Comparison of ENCODE assay signal across 15 cellular contexts in genomic region chr6:150336299-150336698, GRCh38. TPM values are rescaled to one million over a fixed set of nuclear protein-coding genes. Genes with fewer than 3 reads are reported as not detected.
DNase-seq lines count a peak whose midpoint lies in the region; ATAC-seq and TF ChIP-seq lines count a peak whose summit lies in the region.
"Had no signal": no experiment of that assay in that cellular context is flagged by ENCODE, and none has a peak within 500 bp of the region (broad histone marks: within the 10 kb centered on the region; RNA-seq: fewer than 3 reads in every experiment).

No MANE protein-coding gene starts in this region.

- H3K4me1 Mint-ChIP-seq in T-helper 17 cell, result peaks cover 4% of the 10 kb centered on the region

- no peak overlapping the region for H3K4me3 Mint-ChIP-seq in T-helper 17 cell
- H3K4me3 Mint-ChIP-seq: T-helper 1 cell treated with Interleukin-12 subunit alpha and Interleukin-12 subunit beta and Interleukin-4 antibody, amounts not matched to agents 30 μg/mL and 1 μg/mL, for 36 hours had no signal

- DNase-seq in NCI-H1694 (lab: John Stamatoyannopoulos, UW), result peak; percentile 22
- DNase-seq in NCI-H1694 treated with DMSO at 0.1 percent for 48 hours (lab: John Stamatoyannopoulos, UW), result no peak
- DNase-seq in astrocyte of the cerebellum (ENCODE audit: low read depth), result peak; percentile 53
- peak in 1 of 3 donors; percentile 34 for DNase-seq in mucosa of descending colon
- DNase-seq in ACHN, result no peak
- no peak for DNase-seq in T-helper 17 cell
- DNase-seq: activated gamma-delta T cell, MV-4-11 had no signal

- H3K9me3 ChIP-seq in mucosa of descending colon (no peaks in the 10 kb centered on the region), T-helper 17 cell (ENCODE audit: control insufficient read depth, low read length, poor library complexity, severe bottlenecking) (no peaks in the 10 kb centered on the region)
- H3K9me3 ChIP-seq: A549, tibial nerve had no signal

- in situ Hi-C loops in astrocyte of the cerebellum (cut with HindIII; ENCODE audit: low sequenced_read_pairs) (no loop called here), ACHN (cut with HindIII; ENCODE audit: low pct_ligation_motif_present, low pct_unique_long_range_greater_than_20kb, low sequenced_read_pairs) (no loop called here)

- no peaks in the 10 kb centered on the region for H3K36me3 ChIP-seq in mucosa of descending colon (ENCODE audit: low read depth)
- H3K36me3 ChIP-seq: tibial nerve had no signal

- H3K4me3 ChIP-seq in astrocyte of the cerebellum (ENCODE audit: low read depth, low read length), result no peak overlapping the region
- no peak overlapping the region for H3K4me3 ChIP-seq in mucosa of descending colon
- H3K4me3 ChIP-seq: A549, tibial nerve had no signal

- intact Hi-C loops in mucosa of descending colon (cut with DNase I, micrococcal nuclease), result loop anchor here in 1 of 2 donors (5.0 kb wide), 1 partner anchor 254 kb away; no protein-coding TSS in a partner anchor

- H3K27ac Mint-ChIP-seq in T-helper 17 cell, result no peak overlapping the region
- H3K27ac Mint-ChIP-seq: T-helper 1 cell treated with Interleukin-12 subunit alpha and Interleukin-12 subunit beta and Interleukin-4 antibody, amounts not matched to agents 30 μg/mL and 1 μg/mL, for 36 hours had no signal

- peak; percentile 62 for ATAC-seq in HG02884 (IDR thresholded peaks at IDR 0.05; ENCODE audit: unreplicated experiment)
- ATAC-seq in mucosa of descending colon, result peak; percentile 94
- ATAC-seq in T-helper 17 cell, result no peak
- no peak for ATAC-seq in GM19455 (IDR thresholded peaks at IDR 0.05; ENCODE audit: unreplicated experiment)
- ATAC-seq: A549 had no signal

- H3K27me3 Mint-ChIP-seq in T-helper 17 cell, result peaks cover 37% of the 10 kb centered on the region

- no peaks in the 10 kb centered on the region for H3K4me1 ChIP-seq in mucosa of descending colon (ENCODE audit: low read depth)
- H3K4me1 ChIP-seq: A549, tibial nerve had no signal

- no peak for TF ChIP-seq CTCF in astrocyte of the cerebellum (IDR thresholded peaks at IDR 0.05; ENCODE audit: low read depth, low read length, missing control alignments)
- TF ChIP-seq CTCF in mucosa of descending colon (IDR thresholded peaks at IDR 0.05), result no peak

- peaks cover 5% of the 10 kb centered on the region for H3K36me3 Mint-ChIP-seq in T-helper 17 cell (ENCODE audit: low read depth)

RNA-seq across cellular contexts. Expression of gene IYD, which starts 32.5 kb away (rescaled TPM):
- total RNA-seq in mucosa of descending colon (10 to 100 TPM in 2 of 3 donors, 1 to 10 TPM in 1; 7.5 to 25.3 (median 15.3) TPM), T-helper 17 cell (not detected)
- total RNA-seq: fibroblast of lung, mononuclear cell had no signal

Comparison
In these comparisons a context has a peak if more than half of its experiments do, and no peak if none do; other contexts are left out.
1. DNase-seq: peak in NCI-H1694 (single experiment) and astrocyte of the cerebellum (single experiment); none in NCI-H1694 treated with DMSO at 0.1 percent for 48 hours (single experiment), ACHN (single experiment) and T-helper 17 cell (0 of 3).
2. ATAC-seq: peak in HG02884 (single experiment) and mucosa of descending colon (single experiment); none in T-helper 17 cell (single experiment) and GM19455 (single experiment).
3. RNA of gene IYD, which starts 32.5 kb away (total RNA-seq): 7.5 to 25.3 TPM in mucosa of descending colon; not detected in T-helper 17 cell; every median in the first group is over 4 times any median in the second.